Comparison of ENCODE assay signal across 17 cellular contexts in genomic region chr9:89804766-89805531, GRCh38.
A peak's percentile ranks its signal among the peaks of the same experiment; 100 is the strongest.
DNase-seq lines count a peak whose midpoint lies in the region; ATAC-seq, FAIRE-seq and TF ChIP-seq lines count a peak whose summit lies in the region.
"Had no signal": no experiment of that assay in that cellular context is flagged by ENCODE, and none has a peak within 500 bp of the region (broad histone marks: within the 10 kb centered on the region; RNA-seq: fewer than 3 reads in every experiment).

No MANE protein-coding gene starts in this region.

- H3K27me3 Mint-ChIP-seq in brain = no peaks in the 10 kb centered on the region

- H3K36me3 ChIP-seq in HepG2 (replicated peaks in 1 of 2; ENCODE audit: control insufficient read depth in 1 of 2, insufficient read depth in 2 of 2, low read length in 2 of 2) (no peaks in the 10 kb centered on the region), right lobe of liver (no peaks in the 10 kb centered on the region), A673 (ENCODE audit: insufficient read depth, low read length, poor library complexity, severe bottlenecking) (no peaks in the 10 kb centered on the region)
- H3K36me3 ChIP-seq: BLaER1 had no signal

- POLR2A ChIA-PET in HepG2 (lab: Yijun Ruan, JAX) = no interaction called here
- POLR2A ChIA-PET in A673 (lab: Charles Lee; ENCODE audit: low non-redundant PET) = interaction anchor here (0.6 kb wide), 1 partner anchor 97 kb away, joined by 7 read pairs; no protein-coding TSS in a partner anchor

- intact Hi-C loops in HepG2 (cut with micrococcal nuclease; ENCODE audit: unreplicated experiment) (no loop called here), right lobe of liver (cut with DNase I) (no loop called here), A673 (cut with micrococcal nuclease; ENCODE audit: unreplicated experiment) (no loop called here)

- no peak for TF ChIP-seq EP300 in HepG2 (IDR thresholded peaks at IDR 0.05; ENCODE audit: low read depth in 2 of 2, low read length in 2 of 2)
- no peak for TF ChIP-seq EP300 in HepG2 (CRISPR knock-in tag; IDR thresholded peaks at IDR 0.05; ENCODE audit: borderline replicate concordance)

- WGBS in HepG2 (ENCODE audit: low lambda C conversion rate) = 22% methylated on average over 8 of the region's 8 CpGs
- WGBS in right lobe of liver (ENCODE audit: insufficient coverage, low coverage, low lambda C conversion rate, missing lambda C conversion rate) = 70% methylated on average over 6 of the region's 8 CpGs

- no peak overlapping the region for H3K4me3 ChIP-seq in HepG2 (replicated peaks in 1 of 3; ENCODE audit: insufficient read depth in 1 of 3, low read depth in 2 of 3, low read length in 3 of 3)
- H3K4me3 ChIP-seq in right lobe of liver = no peak overlapping the region
- H3K4me3 ChIP-seq in A673 (ENCODE audit: low read depth, low read length, poor library complexity, severe bottlenecking) = no peak overlapping the region
- H3K4me3 ChIP-seq: BLaER1, GM12878 had no signal

- peaks cover 0 to 5% (median 4%) of the 10 kb centered on the region in 5 experiments for H3K9me3 Mint-ChIP-seq in brain
- H3K9me3 Mint-ChIP-seq: CD8-positive, alpha-beta memory T cell; IgD-negative memory B cell had no signal

- CTCF ChIA-PET in HepG2 (lab: Yijun Ruan, JAX; ENCODE audit: low intra/inter-chr PET ratio, low total read pairs) (no interaction called here), A673 (lab: Charles Lee) (interaction anchor here (0.7 kb wide), 1 partner anchor 36 kb away, joined by 4 read pairs; no protein-coding TSS in a partner anchor)

- no peak overlapping the region for H3K4me2 ChIP-seq in HepG2 (ENCODE audit: low read depth, low read length)
- H3K4me2 ChIP-seq: BLaER1, KMS-11 had no signal

- no peak overlapping the region for H3K4me3 Mint-ChIP-seq in brain
- H3K4me3 Mint-ChIP-seq: CD8-positive, alpha-beta memory T cell; HFFc6; IgD-negative memory B cell had no signal

- H3K27ac Mint-ChIP-seq in brain = peak overlapping the region in 3 of 5 experiments; percentile 14 to 64 (median 23)
- H3K27ac Mint-ChIP-seq: CD8-positive, alpha-beta memory T cell; HFFc6; IgD-negative memory B cell had no signal

- in situ Hi-C loops in HepG2 (cut with HindIII; ENCODE audit: extremely low pct_ligation_motif_present, low pct_unique_long_range_greater_than_20kb) = no loop called here

- TF ChIP-seq CTCF in HepG2 (CRISPR knock-in tag; IDR thresholded peaks at IDR 0.05) (no peak), right lobe of liver (IDR thresholded peaks at IDR 0.05) (no peak), brain (conservative IDR thresholded peaks at IDR 0.05) (no peak), A673 (conservative IDR thresholded peaks at IDR 0.05; ENCODE audit: low read depth, low read length) (no peak)

- no peak for ATAC-seq in HepG2
- ATAC-seq in right lobe of liver = no peak
- no peak for ATAC-seq in HG02973 (IDR thresholded peaks at IDR 0.05; ENCODE audit: unreplicated experiment)
- ATAC-seq: GM12878 had no signal

- H3K36me3 Mint-ChIP-seq in brain = no peaks in the 10 kb centered on the region
- H3K36me3 Mint-ChIP-seq: CD8-positive, alpha-beta memory T cell had no signal

- no peak overlapping the region for H2AFZ ChIP-seq in HepG2 (ENCODE audit: low read length)

- TF ChIP-seq POLR2A in HepG2 (IDR thresholded peaks at IDR 0.05; ENCODE audit: insufficient read depth in 1 of 2, low read depth in 2 of 2, low read length in 2 of 2) (no peak), right lobe of liver (IDR thresholded peaks at IDR 0.05) (no peak)

- H3K4me1 ChIP-seq in HepG2 (ENCODE audit: insufficient read depth, low read length) = no peaks in the 10 kb centered on the region
- H3K4me1 ChIP-seq in right lobe of liver = peaks cover 0 to 22% (median 5%) of the 10 kb centered on the region in 4 donors
- peaks cover 7% of the 10 kb centered on the region for H3K4me1 ChIP-seq in A673 (ENCODE audit: insufficient read depth, low read length, poor library complexity, severe bottlenecking)
- H3K4me1 ChIP-seq: Caco-2 had no signal

- H3K79me2 ChIP-seq in HepG2 (ENCODE audit: insufficient read depth, low read length) = no peaks in the 10 kb centered on the region

- DNase-seq in HepG2 (ENCODE audit: low spot score) (no peak), right lobe of liver (no peak), NCI-H2171 (lab: John Stamatoyannopoulos, UW) (peak; percentile 23), urothelium cell line (ENCODE audit: low spot score) (no peak), A673 (ENCODE audit: low spot score) (no peak)
- DNase-seq: AML-193; Caco-2; CD8-positive, alpha-beta memory T cell; GOT3; HCEC 1CT; HFFc6 had no signal

- TF ChIP-seq RAD21 in HepG2 (CRISPR knock-in tag; IDR thresholded peaks at IDR 0.05) = no peak

- no peak overlapping the region for H3K27ac ChIP-seq in HepG2 (ENCODE audit: extremely low read length, insufficient read depth, low read length)
- H3K27ac ChIP-seq in right lobe of liver = no peak overlapping the region
- H3K27ac ChIP-seq in A673 (ENCODE audit: low read depth, low read length, poor library complexity, severe bottlenecking) = no peak overlapping the region
- H3K27ac ChIP-seq: BLaER1, KMS-11 had no signal

- H3K9me3 ChIP-seq in HepG2 (ENCODE audit: low read length) (no peaks in the 10 kb centered on the region), right lobe of liver (no peaks in the 10 kb centered on the region), A673 (ENCODE audit: low read depth, low read length, poor library complexity, severe bottlenecking) (no peaks in the 10 kb centered on the region)
- H3K9me3 ChIP-seq: BLaER1, Caco-2 had no signal

- H3K9ac ChIP-seq in HepG2 (ENCODE audit: insufficient read depth, low read depth, low read length) = no peak overlapping the region
- H3K9ac ChIP-seq: BLaER1, KMS-11 had no signal

- BruUV-seq in HepG2 (replicated peaks; lab: Mats Ljungman, UMichigan) = no TSS peak
- no TSS peak for BruUV-seq in A673 (replicated peaks; lab: Mats Ljungman, UMichigan)

- H3K27me3 ChIP-seq in HepG2 (ENCODE audit: control insufficient read depth in 1 of 2, insufficient read depth in 2 of 2, low read length in 2 of 2) = no peaks in the 10 kb centered on the region
- H3K27me3 ChIP-seq in right lobe of liver = no peaks in the 10 kb centered on the region
- H3K27me3 ChIP-seq in A673 (replicated peaks; ENCODE audit: insufficient read depth, low read depth, low read length, poor library complexity) = no peaks in the 10 kb centered on the region
- H3K27me3 ChIP-seq: BLaER1 had no signal

- no peak for FAIRE-seq in HepG2 (lab: Jason Lieb, UNC)
- FAIRE-seq in urothelium cell line (lab: Jason Lieb, UNC) = no peak
- FAIRE-seq: GM12878 had no signal

- peaks cover 88% of the 10 kb centered on the region for H3K4me1 Mint-ChIP-seq in brain
- H3K4me1 Mint-ChIP-seq: CD8-positive, alpha-beta memory T cell; IgD-negative memory B cell had no signal

- no peaks in the 10 kb centered on the region for H4K20me1 ChIP-seq in HepG2 (ENCODE audit: insufficient read depth, low read length)
- H4K20me1 ChIP-seq: BLaER1 had no signal

TF ChIP-seq in HepG2, 621 proteins besides CTCF, POLR2A, EP300 and RAD21:
- TF ChIP-seq MAFK (conservative IDR thresholded peaks at IDR 0.05 in 1 of 2, IDR thresholded peaks at IDR 0.05 in 1 of 2; ENCODE audit: low read length in 2 of 2) (peak; percentile 66 to 67), ZC3H4 (CRISPR knock-in tag; IDR thresholded peaks at IDR 0.05; ENCODE audit: borderline replicate concordance) (no peak), ZNF567 (CRISPR knock-in tag; IDR thresholded peaks at IDR 0.05; ENCODE audit: borderline replicate concordance) (no peak), NR2C2 (CRISPR knock-in tag; IDR thresholded peaks at IDR 0.05; ENCODE audit: borderline replicate concordance) (no peak), ZNF10 (CRISPR knock-in tag; IDR thresholded peaks at IDR 0.05; ENCODE audit: borderline replicate concordance, low read depth) (no peak), ZUFSP (CRISPR knock-in tag; IDR thresholded peaks at IDR 0.05; ENCODE audit: borderline replicate concordance) (no peak), MAFF (IDR thresholded peaks at IDR 0.05; ENCODE audit: low read depth, low read length) (peak; percentile 41; the same call in 1 of the 2 replicates), ZKSCAN5 (CRISPR knock-in tag; IDR thresholded peaks at IDR 0.05) (no peak)
